In genomic region chr1:3365519-3366158, GRCh38 we compare ENCODE assay signal across 20 cellular contexts.
DNase-seq lines count a peak whose midpoint lies in the region; TF ChIP-seq lines count a peak whose summit lies in the region.
"Had no signal": no experiment of that assay in that cellular context is flagged by ENCODE, and none has a peak within 500 bp of the region (broad histone marks: within the 10 kb centered on the region; RNA-seq: fewer than 3 reads in every experiment).

No MANE protein-coding gene starts in this region.

- no peak for TF ChIP-seq EP300 in tibial nerve (IDR thresholded peaks at IDR 0.05)

- H2BK120ac ChIP-seq in neuronal stem cell (ENCODE audit: low read depth, low read length): peak overlapping the region; percentile 11

- H4K8ac ChIP-seq in neuronal stem cell (ENCODE audit: low read depth, low read length): no peak overlapping the region

- H3K9me3 ChIP-seq in neuronal stem cell (replicated peaks in 1 of 2; ENCODE audit: control insufficient read depth in 2 of 2, insufficient read depth in 1 of 2, low read depth in 1 of 2, low read length in 2 of 2) (peaks cover 0 to 2% of the 10 kb centered on the region in 2 donors), tibial nerve (no peaks in the 10 kb centered on the region)
- H3K9me3 ChIP-seq: Caco-2 had no signal

- intact Hi-C loops in head of caudate nucleus (cut with DNase I): no loop called here

- H2AK5ac ChIP-seq in neuronal stem cell (ENCODE audit: low read depth, low read length): peak overlapping the region; percentile 51

- H3K4me1 ChIP-seq in neuronal stem cell (ENCODE audit: control insufficient read depth in 2 of 2, insufficient read depth in 1 of 2, low read depth in 1 of 2, low read length in 2 of 2): peaks cover 0 to 21% of the 10 kb centered on the region in 2 donors
- peaks cover 0 to 58% (median 11%) of the 10 kb centered on the region in 4 donors for H3K4me1 ChIP-seq in tibial nerve
- H3K4me1 ChIP-seq: Caco-2, foreskin keratinocyte had no signal

- no peaks in the 10 kb centered on the region for H3K9me3 Mint-ChIP-seq in chondrocyte (ENCODE audit: low read depth)
- H3K9me3 Mint-ChIP-seq: activated naive CD4-positive, alpha-beta T cell treated with anti-CD3 and anti-CD28 coated beads for 36 hours; mesothelial cell of epicardium; natural killer cell treated with Interleukin-12 subunit alpha and Interleukin-12 subunit beta and Interleukin-15 and Interleukin-18, amount 100 ng/mL, for 72 hours had no signal

- H3K27me3 ChIP-seq in neuronal stem cell (ENCODE audit: control insufficient read depth in 3 of 3, insufficient read depth in 3 of 3, low read depth in 1 of 3, low read length in 3 of 3): peaks cover 0 to 89% (median 2%) of the 10 kb centered on the region in 3 experiments
- H3K27me3 ChIP-seq in tibial nerve: no peaks in the 10 kb centered on the region
- H3K27me3 ChIP-seq: foreskin keratinocyte had no signal

- H2AFZ ChIP-seq in neuronal stem cell (ENCODE audit: low read length): no peak overlapping the region
- H2AFZ ChIP-seq: GM23248 had no signal

- WGBS in neuronal stem cell (ENCODE audit: extremely low coverage in 2 of 2, insufficient read length in 2 of 2, insufficient replicate concordance in 1 of 2), 2 donors: no CpG with 5 or more reads among the region's 25 CpGs
- WGBS in tibial nerve, 2 donors: 62 to 66% methylated on average over 25 of the region's 25 CpGs

- H3K23ac ChIP-seq in neuronal stem cell (ENCODE audit: low read depth, low read length, poor library complexity): no peak overlapping the region

- H3K27ac ChIP-seq in neuronal stem cell (replicated peaks; ENCODE audit: low read length) (no peak overlapping the region), tibial nerve (peak overlapping the region in 3 of 4 donors; percentile 83 to 90 (median 86))
- H3K27ac ChIP-seq: foreskin keratinocyte, GM23248 had no signal

- no peak overlapping the region for H2BK15ac ChIP-seq in neuronal stem cell (ENCODE audit: low read length)

- TF ChIP-seq POLR2A in tibial nerve (IDR thresholded peaks at IDR 0.05): no peak
- TF ChIP-seq POLR2A in erythroblast (IDR thresholded peaks at IDR 0.05; ENCODE audit: low read length): no peak

- H3K36me3 Mint-ChIP-seq in chondrocyte (ENCODE audit: low read depth): peaks cover 4% of the 10 kb centered on the region
- H3K36me3 Mint-ChIP-seq: mesothelial cell of epicardium had no signal

- H3K27ac Mint-ChIP-seq in chondrocyte (ENCODE audit: unreplicated experiment): peak overlapping the region; percentile 96
- H3K27ac Mint-ChIP-seq: activated CD4-positive, alpha-beta T cell treated with anti-CD3 and anti-CD28 coated beads, Interleukin-2, amount 10 ng/mL, durations not matched to agents 24 days and 14 days; activated naive CD4-positive, alpha-beta T cell treated with anti-CD3 and anti-CD28 coated beads for 36 hours; B cell; mesothelial cell of epicardium; natural killer cell treated with Interleukin-12 subunit alpha and Interleukin-12 subunit beta and Interleukin-15 and Interleukin-18, amount 100 ng/mL, for 72 hours had no signal

- DNase-seq in NCI-H82 (lab: John Stamatoyannopoulos, UW) (peak; percentile 17), NCI-H82 treated with DMSO at 0.1 percent for 48 hours (lab: John Stamatoyannopoulos, UW; ENCODE audit: unreplicated experiment) (no peak), chondrocyte (ENCODE audit: low spot score) (no peak), neuronal stem cell (ENCODE audit: low spot score) (no peak), tibial nerve (ENCODE audit: low spot score in 2 of 2) (no peak), head of caudate nucleus (no peak), erythroblast (lab: John Stamatoyannopoulos, UW) (no peak), OCI-M2 (lab: John Stamatoyannopoulos, UW; ENCODE audit: unreplicated experiment) (no peak)
- DNase-seq: activated CD4-positive, alpha-beta T cell treated with anti-CD3 and anti-CD28 coated beads, Interleukin-2, amount 10 ng/mL, durations not matched to agents 24 days and 14 days; activated CD8-positive, alpha-beta memory T cell treated with anti-CD3 and anti-CD28 coated beads, Interleukin-2, amount 50 U/mL, for 48 hours; activated naive CD4-positive, alpha-beta T cell treated with anti-CD3 and anti-CD28 coated beads for 36 hours; Caco-2; foreskin keratinocyte; kidney glomerular epithelial cell; NCI-H1092 treated with DMSO at 0.1 percent for 48 hours; NCI-H524 treated with DMSO at 0.1 percent for 48 hours had no signal

- peak overlapping the region; percentile 51 for H3K14ac ChIP-seq in neuronal stem cell (ENCODE audit: low read length)

- TF ChIP-seq CTCF in chondrocyte (IDR thresholded peaks at IDR 0.05) (no peak), tibial nerve (IDR thresholded peaks at IDR 0.05) (no peak)

- H3K18ac ChIP-seq in neuronal stem cell (ENCODE audit: low read length): peak overlapping the region; percentile 82

- H3K36me3 ChIP-seq in neuronal stem cell (replicated peaks in 1 of 2; ENCODE audit: control insufficient read depth in 2 of 2, insufficient read depth in 2 of 2, low read length in 2 of 2) (no peaks in the 10 kb centered on the region), tibial nerve (no peaks in the 10 kb centered on the region)

- no peak overlapping the region for H4K91ac ChIP-seq in neuronal stem cell (ENCODE audit: low read depth, low read length, poor library complexity)

- H3K9ac ChIP-seq in neuronal stem cell (ENCODE audit: low read depth, low read length, poor library complexity): peak overlapping the region; percentile 78
- H3K9ac ChIP-seq: GM23248 had no signal

- H3K4me1 Mint-ChIP-seq in chondrocyte (ENCODE audit: low read depth): peaks cover 58% of the 10 kb centered on the region
- H3K4me1 Mint-ChIP-seq: activated CD4-positive, alpha-beta T cell treated with anti-CD3 and anti-CD28 coated beads, Interleukin-2, amount 10 ng/mL, durations not matched to agents 24 days and 14 days; B cell had no signal

- no peak overlapping the region for H3K4me2 ChIP-seq in neuronal stem cell (ENCODE audit: insufficient read depth, low read length, poor library complexity, severe bottlenecking)

- no peaks in the 10 kb centered on the region for H3K79me1 ChIP-seq in neuronal stem cell (ENCODE audit: low read depth, low read length)

- H3K27me3 Mint-ChIP-seq in chondrocyte (ENCODE audit: low read depth): peaks cover 9% of the 10 kb centered on the region
- H3K27me3 Mint-ChIP-seq: activated CD4-positive, alpha-beta T cell treated with anti-CD3 and anti-CD28 coated beads, Interleukin-2, amount 10 ng/mL, durations not matched to agents 24 days and 14 days had no signal

- H3K4ac ChIP-seq in neuronal stem cell (ENCODE audit: low read length): no peak overlapping the region

- peak overlapping the region; percentile 40 for H3K4me3 Mint-ChIP-seq in chondrocyte (ENCODE audit: unreplicated experiment)
- H3K4me3 Mint-ChIP-seq: activated CD4-positive, alpha-beta T cell treated with anti-CD3 and anti-CD28 coated beads, Interleukin-2, amount 10 ng/mL, durations not matched to agents 24 days and 14 days; activated naive CD4-positive, alpha-beta T cell treated with anti-CD3 and anti-CD28 coated beads for 36 hours; B cell; mesothelial cell of epicardium; natural killer cell treated with Interleukin-12 subunit alpha and Interleukin-12 subunit beta and Interleukin-15 and Interleukin-18, amount 100 ng/mL, for 72 hours had no signal

- no peak overlapping the region for H2BK12ac ChIP-seq in neuronal stem cell (ENCODE audit: low read length)

- H3K4me3 ChIP-seq in neuronal stem cell (ENCODE audit: low read length in 2 of 2): peak overlapping the region in 1 of 2 donors; percentile 61
- H3K4me3 ChIP-seq in tibial nerve: peak overlapping the region in 1 of 4 donors; percentile 20
- H3K4me3 ChIP-seq: GM23248 had no signal

- H2BK5ac ChIP-seq in neuronal stem cell (ENCODE audit: low read length): no peak overlapping the region
